33 cellular contexts compared by ENCODE assay signal in genomic region chr9:114086607-114087006, GRCh38. TPM values are rescaled to one million over a fixed set of nuclear protein-coding genes. Genes with fewer than 3 reads are reported as not detected.
"Had no signal": no experiment of that assay in that cellular context is flagged by ENCODE, and none has a peak within 500 bp of the region (broad histone marks: within the 10 kb centered on the region; RNA-seq: fewer than 3 reads in every experiment).

No MANE protein-coding gene starts in this region.

- H3K27me3 ChIP-seq: colonic mucosa, pancreas, right lobe of liver, suprapubic skin, transverse colon, upper lobe of right lung, vagina had no signal

- H3K27ac ChIP-seq: colonic mucosa, esophagus muscularis mucosa, heart right ventricle, lower lobe of right lung, pancreas, right lobe of liver, suprapubic skin, transverse colon, upper lobe of right lung, vagina had no signal

- H3K4me3 ChIP-seq: colonic mucosa, esophagus muscularis mucosa, heart right ventricle, lower lobe of right lung, pancreas, right lobe of liver, smooth muscle cell, suprapubic skin, transverse colon, upper lobe of right lung, vagina had no signal

- DNase-seq: colonic mucosa; effector CD8-positive, alpha-beta T cell; foreskin melanocyte; glutamatergic neuron; heart right ventricle; hippocampal formation; left ventricle myocardium superior; lower lobe of right lung; naive thymus-derived CD8-positive, alpha-beta T cell; occipital lobe; pancreas; retina; stimulated activated CD4-positive, alpha-beta T cell treated with anti-CD3 and anti-CD28 coated beads, Interleukin-2, amount 100 ng/mL, for 24 hours; stimulated activated CD4-positive, alpha-beta T cell treated with anti-CD3 and anti-CD28 coated beads, Interleukin-4, amount 100 ng/mL, for 4 hours; stimulated activated naive B cell treated with anti-CD40 and anti-IgM and Interleukin-4, amounts not matched to agents 10 μg/mL and 1 μg/mL and 100 μg/mL, for 72 hours; stimulated activated naive CD8-positive, alpha-beta T cell treated with anti-CD3 and anti-CD28 coated beads, Interleukin-15, amount 100 ng/mL, for 72 hours; transverse colon; upper lobe of right lung had no signal

- FAIRE-seq: endothelial cell of umbilical vein, islet of Langerhans, pancreas had no signal

- ATAC-seq: heart right ventricle; left ventricle myocardium superior; lower lobe of right lung; naive thymus-derived CD8-positive, alpha-beta T cell; pancreas; right lobe of liver; stimulated activated naive B cell treated with anti-CD40 and anti-IgM and Interleukin-4, amounts not matched to agents 10 μg/mL and 1 μg/mL and 100 μg/mL, for 72 hours; stimulated activated naive CD8-positive, alpha-beta T cell treated with anti-CD3 and anti-CD28 coated beads, Interleukin-15, amount 100 ng/mL, for 72 hours; upper lobe of right lung had no signal

- H3K9me3 ChIP-seq: colonic mucosa, esophagus muscularis mucosa, heart right ventricle, lower lobe of right lung, pancreas, right lobe of liver, suprapubic skin, transverse colon, upper lobe of right lung, vagina had no signal

- H3K36me3 ChIP-seq: colonic mucosa, esophagus muscularis mucosa, heart right ventricle, lower lobe of right lung, pancreas, right lobe of liver, suprapubic skin, transverse colon, upper lobe of right lung, vagina had no signal

- H3K4me1 ChIP-seq: upper lobe of right lung had no signal

RNA-seq across cellular contexts. Expression of gene AMBP, which starts 8.5 kb away (rescaled TPM):
- total RNA-seq: cerebellum; endothelial cell of umbilical vein; epithelial cell of proximal tubule; esophagus muscularis mucosa; heart right ventricle; left ventricle myocardium superior; mesenteric fat pad; naive thymus-derived CD8-positive, alpha-beta T cell; pulmonary artery endothelial cell; smooth muscle cell; vagina had no signal
- polyA plus RNA-seq: endothelial cell of umbilical vein; naive thymus-derived CD8-positive, alpha-beta T cell; neural cell had no signal

RNA-seq across cellular contexts. Expression of gene KIF12, which starts 12.5 kb away (rescaled TPM):
- total RNA-seq: esophagus muscularis mucosa; fibroblast of lung; left ventricle myocardium superior; myocyte; naive thymus-derived CD8-positive, alpha-beta T cell; posterior vena cava; smooth muscle cell; vagina had no signal
- polyA plus RNA-seq: fibroblast of lung; heart right ventricle; naive thymus-derived CD8-positive, alpha-beta T cell; neural cell; smooth muscle cell had no signal
